Comparison of ENCODE assay signal across 8 cellular contexts in the genomic region with DNA sequence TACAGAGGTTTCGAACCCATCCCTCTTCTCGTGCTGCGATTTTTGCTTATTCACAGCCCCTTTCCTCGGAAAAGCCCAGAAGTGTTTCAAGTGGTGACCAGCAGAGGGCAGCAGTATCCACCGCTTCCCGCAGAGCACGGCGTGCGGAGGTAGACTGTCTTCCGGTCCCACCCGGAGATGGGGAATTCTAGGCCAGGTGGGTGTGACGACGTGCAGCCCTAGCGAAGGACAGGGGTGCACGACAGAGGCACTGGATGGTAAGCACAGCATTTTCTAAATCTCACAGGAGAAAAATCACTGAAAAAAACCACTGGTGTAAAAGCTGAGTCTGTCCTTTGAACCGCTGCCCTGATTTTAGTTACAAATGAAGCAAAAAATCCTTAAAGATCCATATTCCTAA. TPM values are rescaled to one million over a fixed set of nuclear protein-coding genes. Genes with fewer than 3 reads are reported as not detected.
DNase-seq lines count a peak whose midpoint lies in the region; ATAC-seq and TF ChIP-seq lines count a peak whose summit lies in the region.

No MANE protein-coding gene starts in this region.

- H3K4me3 Mint-ChIP-seq in CD8-positive, alpha-beta T cell: peak overlapping the region; percentile 84
- peak overlapping the region; percentile 71 to 87 (median 81) for H3K4me3 Mint-ChIP-seq in naive thymus-derived CD4-positive, alpha-beta T cell

- no peaks in the 10 kb centered on the region for H3K27me3 ChIP-seq in CD8-positive, alpha-beta T cell (ENCODE audit: insufficient read depth, low read length)
- peaks cover 4% of the 10 kb centered on the region for H3K27me3 ChIP-seq in HL-60 (ENCODE audit: insufficient read depth, poor library complexity, severe bottlenecking)
- peaks cover 0 to 3% of the 10 kb centered on the region in 2 donors for H3K27me3 ChIP-seq in naive thymus-derived CD4-positive, alpha-beta T cell (ENCODE audit: control insufficient read depth in 2 of 2, insufficient read depth in 2 of 2, low read length in 2 of 2)

- POLR2A ChIA-PET in CD8-positive, alpha-beta T cell (lab: Charles Lee): interaction anchor here (0.6 kb wide), 2 partner anchors 45 to 52 kb away, joined by 3 read pairs; no protein-coding TSS in a partner anchor
- POLR2A ChIA-PET in naive thymus-derived CD4-positive, alpha-beta T cell (lab: Charles Lee): no interaction called here

- DNase-seq in CD8-positive, alpha-beta T cell: peak; percentile 42 to 83 (median 72)
- DNase-seq in HL-60 (ENCODE audit: low read depth in 1 of 2, low spot score in 1 of 2) (peak in 1 of 2 experiments; percentile 50), NOMO-1 (lab: John Stamatoyannopoulos, UW; ENCODE audit: unreplicated experiment in 2 of 2) (peak; percentile 47 to 49), activated T-cell treated with anti-CD3 and anti-CD28 coated beads for 1 hour (ENCODE audit: low read depth) (peak; percentile 62), erythroblast (lab: John Stamatoyannopoulos, UW) (peak; percentile 65 to 82)
- DNase-seq in naive thymus-derived CD4-positive, alpha-beta T cell: peak; percentile 45 to 77 (median 67)
- peak; percentile 40 to 53 for DNase-seq in stimulated activated CD8-positive, alpha-beta memory T cell treated with anti-CD3 and anti-CD28 coated beads, Interleukin-7, amount 100 ng/mL, for 48 hours (ENCODE audit: extremely low read depth in 1 of 2, low read depth in 1 of 2)

- no peaks in the 10 kb centered on the region for H3K36me3 Mint-ChIP-seq in CD8-positive, alpha-beta T cell
- no peaks in the 10 kb centered on the region for H3K36me3 Mint-ChIP-seq in naive thymus-derived CD4-positive, alpha-beta T cell

- intact Hi-C loops in CD8-positive, alpha-beta T cell (cut with DNase I, micrococcal nuclease): loop anchor here (1.0 to 5.0 kb wide), 3 partner anchors 368 to 1702 kb away; no protein-coding TSS in a partner anchor
- intact Hi-C loops in naive thymus-derived CD4-positive, alpha-beta T cell (cut with micrococcal nuclease): loop anchor here (1.0 to 5.0 kb wide), 4 partner anchors 369 to 1382 kb away; no protein-coding TSS in a partner anchor

- H3K4me3 ChIP-seq in CD8-positive, alpha-beta T cell (ENCODE audit: low read depth, low read length): peak overlapping the region; percentile 14
- peak overlapping the region; percentile 33 for H3K4me3 ChIP-seq in HL-60 (replicated peaks; ENCODE audit: insufficient read depth, low read length)
- peak overlapping the region; percentile 40 for H3K4me3 ChIP-seq in naive thymus-derived CD4-positive, alpha-beta T cell (ENCODE audit: low read length)

- H3K27ac ChIP-seq in CD8-positive, alpha-beta T cell (ENCODE audit: low read depth, low read length): no peak overlapping the region
- H3K27ac ChIP-seq in HL-60 (replicated peaks): no peak overlapping the region
- H3K27ac ChIP-seq in naive thymus-derived CD4-positive, alpha-beta T cell (ENCODE audit: low read depth, low read length): no peak overlapping the region

- H3K9me3 Mint-ChIP-seq in CD8-positive, alpha-beta T cell: peaks cover 4% of the 10 kb centered on the region
- peaks cover 0 to 9% (median 3%) of the 10 kb centered on the region in 11 donors for H3K9me3 Mint-ChIP-seq in naive thymus-derived CD4-positive, alpha-beta T cell

- peak; percentile 98 for ATAC-seq in CD8-positive, alpha-beta T cell
- peak; percentile 71 for ATAC-seq in GM19468 (IDR thresholded peaks at IDR 0.05; ENCODE audit: extremely low read depth, unreplicated experiment)
- ATAC-seq in naive thymus-derived CD4-positive, alpha-beta T cell: peak; percentile 99

- peaks cover 6% of the 10 kb centered on the region for H3K4me1 Mint-ChIP-seq in CD8-positive, alpha-beta T cell (ENCODE audit: low read depth)
- H3K4me1 Mint-ChIP-seq in naive thymus-derived CD4-positive, alpha-beta T cell: peaks cover 0 to 7% (median 6%) of the 10 kb centered on the region in 7 donors

- H3K36me3 ChIP-seq in CD8-positive, alpha-beta T cell (ENCODE audit: insufficient read depth, low read length): no peaks in the 10 kb centered on the region
- H3K36me3 ChIP-seq in naive thymus-derived CD4-positive, alpha-beta T cell (ENCODE audit: control insufficient read depth in 2 of 3, insufficient read depth in 3 of 3, low read length in 3 of 3): no peaks in the 10 kb centered on the region

- H3K9me3 ChIP-seq in CD8-positive, alpha-beta T cell (ENCODE audit: low read length): no peaks in the 10 kb centered on the region
- H3K9me3 ChIP-seq in naive thymus-derived CD4-positive, alpha-beta T cell (ENCODE audit: control insufficient read depth in 2 of 3, low read length in 3 of 3): no peaks in the 10 kb centered on the region

- CTCF ChIA-PET in CD8-positive, alpha-beta T cell (lab: Charles Lee): interaction anchor here (0.6 to 5.2 kb wide), 14 partner anchors 9 to 1701 kb away, joined by 3 to 45 read pairs (median 4); no protein-coding TSS in a partner anchor
- CTCF ChIA-PET in naive thymus-derived CD4-positive, alpha-beta T cell (lab: Charles Lee): interaction anchor here (0.8 to 1.3 kb wide), 7 partner anchors 8 to 458 kb away, joined by 3 to 6 read pairs (median 3); no protein-coding TSS in a partner anchor

- peaks cover 22% of the 10 kb centered on the region for H3K27me3 Mint-ChIP-seq in CD8-positive, alpha-beta T cell (ENCODE audit: low read depth)
- peaks cover 8 to 52% (median 31%) of the 10 kb centered on the region in 5 donors for H3K27me3 Mint-ChIP-seq in naive thymus-derived CD4-positive, alpha-beta T cell

- TF ChIP-seq POLR2A in erythroblast (IDR thresholded peaks at IDR 0.05; ENCODE audit: low read length): no peak

- TF ChIP-seq CTCF in CD8-positive, alpha-beta T cell (IDR thresholded peaks at IDR 0.05): peak; percentile 93
- TF ChIP-seq CTCF in HL-60 (IDR thresholded peaks at IDR 0.05; ENCODE audit: insufficient read depth, low read length): peak; percentile 66

- no peaks in the 10 kb centered on the region for H3K4me1 ChIP-seq in CD8-positive, alpha-beta T cell (ENCODE audit: insufficient read depth, low read length)
- no peaks in the 10 kb centered on the region for H3K4me1 ChIP-seq in naive thymus-derived CD4-positive, alpha-beta T cell (ENCODE audit: control insufficient read depth in 2 of 2, insufficient read depth in 2 of 2, low read length in 2 of 2)

- peak overlapping the region; percentile 82 for H3K27ac Mint-ChIP-seq in CD8-positive, alpha-beta T cell
- H3K27ac Mint-ChIP-seq in naive thymus-derived CD4-positive, alpha-beta T cell: peak overlapping the region in 7 of 9 donors; percentile 28 to 84 (median 69)

RNA-seq across cellular contexts. Expression of a gene that starts 7.4 kb away (rescaled TPM):
- total RNA-seq in CD8-positive, alpha-beta T cell: 100 to 1,000 TPM; 134 to 138 TPM
- total RNA-seq in naive thymus-derived CD4-positive, alpha-beta T cell: 100 to 1,000 TPM in 1 of 5 experiments, 10 to 100 TPM in 4; 63.4 to 103 (median 84.1) TPM
- 100 to 1,000 TPM; 119 to 134 TPM for polyA plus RNA-seq in naive thymus-derived CD4-positive, alpha-beta T cell
